ENCODE assay signal across 10 cellular contexts in the genomic region with DNA sequence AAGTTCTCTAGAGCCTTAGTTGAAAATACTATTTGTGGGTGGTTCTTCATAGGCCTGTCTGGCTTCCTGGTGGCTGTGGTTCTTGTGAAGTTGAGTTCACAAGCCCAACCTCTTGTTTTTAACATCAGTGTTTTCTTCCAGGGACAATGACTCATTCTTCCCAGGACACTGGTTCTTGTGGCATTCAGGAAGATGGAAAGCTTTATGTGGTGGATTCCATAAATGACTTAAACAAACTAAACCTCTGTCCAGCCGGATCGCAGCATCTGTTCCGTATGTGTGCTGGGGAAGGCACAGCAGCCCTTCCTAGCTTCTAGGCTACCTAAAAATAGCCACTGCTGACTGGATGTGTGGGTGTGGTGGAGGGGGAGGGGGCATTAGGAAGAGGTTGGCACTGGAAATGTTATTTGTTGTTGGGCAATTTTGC. TPM values are rescaled to one million over a fixed set of nuclear protein-coding genes. Genes with fewer than 3 reads are reported as not detected.
DNase-seq lines count a peak whose midpoint lies in the region; ATAC-seq, FAIRE-seq and TF ChIP-seq lines count a peak whose summit lies in the region.
"Had no signal": no experiment of that assay in that cellular context is flagged by ENCODE, and none has a peak within 500 bp of the region (broad histone marks: within the 10 kb centered on the region; RNA-seq: fewer than 3 reads in every experiment).

No MANE protein-coding gene starts in this region.

- peak overlapping the region; percentile 9 for H3K4me3 Mint-ChIP-seq in astrocyte (ENCODE audit: unreplicated experiment)

- peaks cover 3% of the 10 kb centered on the region for H4K20me1 ChIP-seq in astrocyte (ENCODE audit: insufficient read depth, low read length)

- H3K27me3 ChIP-seq in astrocyte (ENCODE audit: insufficient read depth, low read length) (no peaks in the 10 kb centered on the region), left ventricle myocardium inferior (ENCODE audit: low read depth) (no peaks in the 10 kb centered on the region), stomach (no peaks in the 10 kb centered on the region), testis (no peaks in the 10 kb centered on the region)

- peak; percentile 98 for FAIRE-seq in astrocyte (lab: Jason Lieb, UNC)
- FAIRE-seq: small intestine had no signal

- H2AFZ ChIP-seq in astrocyte (ENCODE audit: low read depth, low read length), result no peak overlapping the region

- TF ChIP-seq POLR2A in stomach (IDR thresholded peaks at IDR 0.05), result no peak
- TF ChIP-seq POLR2A in testis (IDR thresholded peaks at IDR 0.05), result no peak

- H3K4me3 ChIP-seq in HFF-Myc (replicated peaks; ENCODE audit: low read depth, low read length) (no peak overlapping the region), astrocyte (ENCODE audit: insufficient read depth, low read depth, low read length) (no peak overlapping the region), left ventricle myocardium inferior (no peak overlapping the region), stomach (no peak overlapping the region), testis (no peak overlapping the region)

- no peaks in the 10 kb centered on the region for H3K9me3 Mint-ChIP-seq in astrocyte (ENCODE audit: unreplicated experiment)

- no peak for TF ChIP-seq CTCF in HFF-Myc (IDR thresholded peaks at IDR 0.05; ENCODE audit: low read depth, low read length, missing control alignments)
- no peak for TF ChIP-seq CTCF in astrocyte (IDR thresholded peaks at IDR 0.05; ENCODE audit: insufficient read depth, low read depth, low read length)
- TF ChIP-seq CTCF in left ventricle myocardium inferior (IDR thresholded peaks at IDR 0.05; ENCODE audit: borderline replicate concordance), result no peak
- TF ChIP-seq CTCF in stomach (IDR thresholded peaks at IDR 0.05), result no peak
- no peak for TF ChIP-seq CTCF in testis (IDR thresholded peaks at IDR 0.05)

- peak overlapping the region; percentile 73 for H3K27ac Mint-ChIP-seq in astrocyte (ENCODE audit: unreplicated experiment)

- TF ChIP-seq EP300 in stomach (IDR thresholded peaks at IDR 0.05), result no peak

- H3K27ac ChIP-seq in astrocyte (ENCODE audit: low read depth, low read length), result peak overlapping the region; percentile 49
- H3K27ac ChIP-seq in left ventricle myocardium inferior (replicated peaks), result peak overlapping the region; percentile 86
- H3K27ac ChIP-seq in stomach, result peak overlapping the region in 4 of 5 donors; percentile 25 to 70 (median 65)
- H3K27ac ChIP-seq in testis, result no peak overlapping the region

- H3K4me2 ChIP-seq in astrocyte (ENCODE audit: low read length), result peak overlapping the region; percentile 47

- H3K36me3 Mint-ChIP-seq in astrocyte (ENCODE audit: low read depth, unreplicated experiment), result peaks cover 9% of the 10 kb centered on the region

- H3K9me3 ChIP-seq in astrocyte (ENCODE audit: insufficient read depth, low read depth, low read length), result no peaks in the 10 kb centered on the region
- H3K9me3 ChIP-seq in left ventricle myocardium inferior (replicated peaks), result no peaks in the 10 kb centered on the region
- no peaks in the 10 kb centered on the region for H3K9me3 ChIP-seq in stomach
- H3K9me3 ChIP-seq in testis, result no peaks in the 10 kb centered on the region

- DNase-seq in HFF-Myc (ENCODE audit: extremely low read depth, low read depth), result peak; percentile 95
- peak; percentile 97 for DNase-seq in astrocyte (ENCODE audit: low read depth)
- DNase-seq in left ventricle myocardium inferior, result peak; percentile 17
- no peak for DNase-seq in stomach
- no peak for DNase-seq in testis
- no peak for DNase-seq in NCI-H1092 treated with DMSO at 0.1 percent for 48 hours (lab: John Stamatoyannopoulos, UW)
- DNase-seq in activated naive CD4-positive, alpha-beta T cell treated with Interleukin-2 at 50 U/mL for 16 hours, result no peak
- DNase-seq: NCI-H2227 treated with DMSO at 0.1 percent for 48 hours, small intestine had no signal

- H3K36me3 ChIP-seq in astrocyte (ENCODE audit: insufficient read depth, low read length) (no peaks in the 10 kb centered on the region), left ventricle myocardium inferior (no peaks in the 10 kb centered on the region), stomach (peaks cover 0 to 6% (median 1%) of the 10 kb centered on the region in 4 donors), testis (ENCODE audit: low read depth, missing control alignments) (no peaks in the 10 kb centered on the region)

- WGBS in stomach, 5 donors, result 34 to 68% (median 58%) methylated on average over 3 of the region's 3 CpGs
- WGBS in testis, 2 donors, result 53 to 73% methylated on average over 3 of the region's 3 CpGs

- intact Hi-C loops in left ventricle myocardium inferior (cut with micrococcal nuclease) (no loop called here), stomach (cut with DNase I; ENCODE audit: low total_unique reads) (no loop called here), testis (cut with DNase I; ENCODE audit: low total_unique reads) (no loop called here)

- peak overlapping the region; percentile 2 for H3K9ac ChIP-seq in astrocyte (ENCODE audit: low read length)

- ATAC-seq in GM18520 (IDR thresholded peaks at IDR 0.05; ENCODE audit: unreplicated experiment), result no peak

- no peaks in the 10 kb centered on the region for H3K27me3 Mint-ChIP-seq in astrocyte (ENCODE audit: low read depth, unreplicated experiment)

- peaks cover 5% of the 10 kb centered on the region for H3K79me2 ChIP-seq in astrocyte (ENCODE audit: insufficient read depth, low read length)

- peaks cover 48% of the 10 kb centered on the region for H3K4me1 Mint-ChIP-seq in astrocyte (ENCODE audit: low read depth, unreplicated experiment)

- H3K4me1 ChIP-seq in astrocyte (ENCODE audit: insufficient read depth, low read length) (peaks cover 38% of the 10 kb centered on the region), left ventricle myocardium inferior (peaks cover 54% of the 10 kb centered on the region), stomach (peaks cover 12 to 50% (median 35%) of the 10 kb centered on the region in 4 donors), testis (peaks cover 6% of the 10 kb centered on the region)

RNA-seq across cellular contexts. Expression of a gene that starts 3.9 kb away (rescaled TPM):
- 3.1 and 3.9 TPM in 2 replicates for total RNA-seq in astrocyte
- total RNA-seq in left ventricle myocardium inferior, result 3.5 TPM
- 1 to 10 TPM in 3 of 5 donors, not detected in 2; 1.2 to 5.9 (median 2.9) TPM for total RNA-seq in stomach
- 1 to 10 TPM in 2 of 3 donors, under 1 TPM in 1; 1.00 to 3.9 (median 1.4) TPM for polyA plus RNA-seq in stomach
- total RNA-seq in testis, result 1 to 10 TPM; 1.5 to 3.0 TPM
- polyA plus RNA-seq in testis (ENCODE audit: insufficient read depth, low read depth, low replicate concordance), result 7.5 TPM

RNA-seq across cellular contexts. Expression of a gene that starts 34.4 kb away (rescaled TPM):
- total RNA-seq in astrocyte (101 TPM in 2 replicates), left ventricle myocardium inferior (24.6 TPM), stomach (100 to 1,000 TPM in 2 of 5 donors, 10 to 100 TPM in 3; 37.9 to 137 (median 76.4) TPM), testis (10 to 100 TPM; 84.7 to 99.8 TPM)
- polyA plus RNA-seq in stomach (10 to 100 TPM; 19.9 to 44.4 (median 42.4) TPM), testis (ENCODE audit: insufficient read depth, low read depth, low replicate concordance) (50.9 TPM)

Comparison
In these comparisons a context has a peak if more than half of its experiments do, and no peak if none do; other contexts are left out.
1. DNase-seq: peak in HFF-Myc (single experiment), astrocyte (single experiment) and left ventricle myocardium inferior (single experiment); none in stomach (single experiment), testis (single experiment), NCI-H1092 treated with DMSO at 0.1 percent for 48 hours (single experiment) and activated naive CD4-positive, alpha-beta T cell treated with Interleukin-2 at 50 U/mL for 16 hours (single experiment).
2. H3K27ac ChIP-seq: peak in astrocyte (single experiment), left ventricle myocardium inferior (single experiment) and stomach (4 of 5); none in testis (0 of 2).